In the genomic region with DNA sequence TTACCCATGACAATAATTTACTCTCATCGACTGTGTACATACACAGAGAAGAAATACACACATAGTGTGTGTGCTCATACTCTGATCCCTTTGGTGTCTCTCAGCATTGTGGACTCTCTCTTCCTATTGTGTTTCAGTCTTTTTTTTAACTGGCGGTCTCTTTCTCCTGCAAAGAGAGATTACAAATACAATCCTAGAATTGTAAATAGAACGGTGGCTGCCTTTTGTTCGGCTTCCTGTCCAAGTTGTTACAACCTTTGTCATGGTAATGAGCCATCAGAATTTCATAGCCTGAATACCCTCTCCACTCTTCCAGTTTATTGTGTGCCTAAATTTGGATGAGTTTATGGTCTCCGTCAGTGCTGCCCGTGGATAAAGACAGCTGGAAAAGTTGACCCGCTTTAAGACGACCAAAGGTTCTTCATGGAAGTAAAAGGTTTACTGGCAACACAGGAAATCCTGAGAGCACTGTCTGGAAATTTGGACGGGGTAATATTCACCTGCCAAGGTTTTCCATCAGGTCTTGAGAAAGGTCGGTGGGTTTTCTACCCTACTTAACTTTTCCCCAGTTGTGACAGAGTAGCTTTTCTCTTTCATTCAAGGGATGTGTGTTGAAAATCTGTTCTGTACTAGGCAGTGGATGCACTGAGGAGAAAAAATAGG, we compare ENCODE assay signal across 16 cellular contexts.
DNase-seq lines count a peak whose midpoint lies in the region; ATAC-seq lines count a peak whose summit lies in the region.
"Had no signal": no experiment of that assay in that cellular context is flagged by ENCODE, and none has a peak within 500 bp of the region (broad histone marks: within the 10 kb centered on the region; RNA-seq: fewer than 3 reads in every experiment).

No MANE protein-coding gene starts in this region.

- peaks cover 3% of the 10 kb centered on the region for H3K36me3 ChIP-seq in iPS-18a (ENCODE audit: control insufficient read depth, low read depth, low read length)
- H3K36me3 ChIP-seq: esophagus muscularis mucosa, heart left ventricle, prostate gland had no signal

- no peaks in the 10 kb centered on the region for H3K27me3 ChIP-seq in iPS-18a (ENCODE audit: control insufficient read depth, insufficient read depth, low read length)
- H3K27me3 ChIP-seq: esophagus muscularis mucosa, heart left ventricle had no signal

- intact Hi-C loops in posterior cingulate gyrus (cut with DNase I) = no loop called here

- peak overlapping the region; percentile 78 for H3K27ac ChIP-seq in iPS-18a (ENCODE audit: low read length)
- H3K27ac ChIP-seq: coronary artery, esophagus muscularis mucosa, heart left ventricle, prostate gland had no signal

- peak overlapping the region; percentile 46 for H3K9ac ChIP-seq in iPS-18a (ENCODE audit: low read length)

- DNase-seq in DMS53 (lab: John Stamatoyannopoulos, UW) = peak; percentile 83
- peak; percentile 68 for DNase-seq in NCI-H1092 treated with DMSO at 0.1 percent for 48 hours (lab: John Stamatoyannopoulos, UW)
- peak; percentile 77 for DNase-seq in NCI-H774 (lab: John Stamatoyannopoulos, UW)
- DNase-seq in posterior cingulate gyrus = no peak
- DNase-seq: activated CD8-positive, alpha-beta T cell treated with anti-CD3 and anti-CD28 coated beads, Interleukin-2, amount 10 ng/mL, durations not matched to agents 7 days and 5 days; AML-193; heart left ventricle; MV-4-11 had no signal

- peaks cover 69% of the 10 kb centered on the region for H3K4me1 ChIP-seq in iPS-18a (ENCODE audit: control insufficient read depth, low read depth, low read length)
- H3K4me1 ChIP-seq: esophagus muscularis mucosa had no signal

- H3K4me3 ChIP-seq in iPS-18a (ENCODE audit: low read length) = peak overlapping the region; percentile 36
- H3K4me3 ChIP-seq: coronary artery, esophagus muscularis mucosa, heart left ventricle, prostate gland had no signal

- peaks cover 11% of the 10 kb centered on the region for H3K9me3 ChIP-seq in iPS-18a (ENCODE audit: control insufficient read depth, low read depth, low read length)
- H3K9me3 ChIP-seq: esophagus muscularis mucosa, prostate gland had no signal

- ATAC-seq in HG02623 (IDR thresholded peaks at IDR 0.05; ENCODE audit: unreplicated experiment) (no peak), GM21576 (IDR thresholded peaks at IDR 0.05; ENCODE audit: unreplicated experiment) (no peak), GM21526 (IDR thresholded peaks at IDR 0.05; ENCODE audit: low FRiP score, unreplicated experiment) (no peak)
- ATAC-seq: activated CD8-positive, alpha-beta T cell treated with anti-CD3 and anti-CD28 coated beads, Interleukin-2, amount 10 ng/mL, durations not matched to agents 7 days and 5 days; activated T-helper 17 cell treated with anti-CD3 and anti-CD28 coated beads, Interleukin-2, amount 50 U/mL, for 72 hours had no signal

Comparison
In these comparisons a context has a peak if more than half of its experiments do, and no peak if none do; other contexts are left out.
1. DNase-seq: peak in DMS53 (single experiment), NCI-H1092 treated with DMSO at 0.1 percent for 48 hours (single experiment) and NCI-H774 (single experiment); none in posterior cingulate gyrus (0 of 10).